ENCODE assay signal across 1 cellular context in the genomic region with DNA sequence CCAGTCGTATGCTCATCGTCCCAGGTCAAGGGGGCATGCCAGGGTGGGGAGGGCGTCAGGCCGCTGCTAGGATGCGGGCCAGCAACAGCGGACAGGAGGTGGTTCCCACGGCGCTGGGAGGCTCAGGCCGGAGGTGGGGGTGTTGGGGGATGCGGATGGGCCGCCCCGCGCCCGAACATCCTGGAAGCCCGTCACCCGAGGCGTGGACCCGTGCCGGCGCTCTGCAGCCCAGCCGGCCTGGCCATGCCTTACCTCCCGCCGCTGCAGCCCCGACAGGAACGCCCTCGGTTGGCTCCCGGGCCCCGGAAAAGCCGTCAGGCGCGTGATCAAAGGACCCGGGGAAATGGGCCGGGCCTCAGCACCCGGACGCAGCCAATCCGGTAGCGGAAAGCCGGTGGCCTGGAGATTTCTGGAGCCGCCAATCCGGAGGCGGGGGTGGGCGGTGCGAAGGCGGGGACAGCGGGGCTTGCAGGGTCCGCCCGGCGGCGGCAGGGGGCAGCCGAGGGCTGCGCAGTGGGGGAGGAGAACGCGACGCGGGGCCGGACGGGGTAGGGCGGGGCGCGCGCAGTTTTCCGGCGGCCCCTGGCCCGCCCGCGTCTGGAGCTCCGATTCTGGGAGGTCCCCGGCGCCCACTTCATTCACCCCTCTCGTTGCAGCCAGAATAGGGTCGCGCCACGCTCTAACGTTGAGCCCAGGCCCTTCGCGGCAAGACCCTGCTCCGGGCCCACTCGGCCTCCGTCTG.
TF ChIP-seq lines count a peak whose summit lies in the region.

SMIM29 (minus strand) TSS at position 280 of the 742 bp plus-strand sequence. CDS start 1,215 bp downstream, outside the sequence.

TF ChIP-seq in GM12878, 131 proteins besides CTCF, POLR2A, EP300 and RAD21 (continued from another document and continues in another):
- TF ChIP-seq, protein P1, sequence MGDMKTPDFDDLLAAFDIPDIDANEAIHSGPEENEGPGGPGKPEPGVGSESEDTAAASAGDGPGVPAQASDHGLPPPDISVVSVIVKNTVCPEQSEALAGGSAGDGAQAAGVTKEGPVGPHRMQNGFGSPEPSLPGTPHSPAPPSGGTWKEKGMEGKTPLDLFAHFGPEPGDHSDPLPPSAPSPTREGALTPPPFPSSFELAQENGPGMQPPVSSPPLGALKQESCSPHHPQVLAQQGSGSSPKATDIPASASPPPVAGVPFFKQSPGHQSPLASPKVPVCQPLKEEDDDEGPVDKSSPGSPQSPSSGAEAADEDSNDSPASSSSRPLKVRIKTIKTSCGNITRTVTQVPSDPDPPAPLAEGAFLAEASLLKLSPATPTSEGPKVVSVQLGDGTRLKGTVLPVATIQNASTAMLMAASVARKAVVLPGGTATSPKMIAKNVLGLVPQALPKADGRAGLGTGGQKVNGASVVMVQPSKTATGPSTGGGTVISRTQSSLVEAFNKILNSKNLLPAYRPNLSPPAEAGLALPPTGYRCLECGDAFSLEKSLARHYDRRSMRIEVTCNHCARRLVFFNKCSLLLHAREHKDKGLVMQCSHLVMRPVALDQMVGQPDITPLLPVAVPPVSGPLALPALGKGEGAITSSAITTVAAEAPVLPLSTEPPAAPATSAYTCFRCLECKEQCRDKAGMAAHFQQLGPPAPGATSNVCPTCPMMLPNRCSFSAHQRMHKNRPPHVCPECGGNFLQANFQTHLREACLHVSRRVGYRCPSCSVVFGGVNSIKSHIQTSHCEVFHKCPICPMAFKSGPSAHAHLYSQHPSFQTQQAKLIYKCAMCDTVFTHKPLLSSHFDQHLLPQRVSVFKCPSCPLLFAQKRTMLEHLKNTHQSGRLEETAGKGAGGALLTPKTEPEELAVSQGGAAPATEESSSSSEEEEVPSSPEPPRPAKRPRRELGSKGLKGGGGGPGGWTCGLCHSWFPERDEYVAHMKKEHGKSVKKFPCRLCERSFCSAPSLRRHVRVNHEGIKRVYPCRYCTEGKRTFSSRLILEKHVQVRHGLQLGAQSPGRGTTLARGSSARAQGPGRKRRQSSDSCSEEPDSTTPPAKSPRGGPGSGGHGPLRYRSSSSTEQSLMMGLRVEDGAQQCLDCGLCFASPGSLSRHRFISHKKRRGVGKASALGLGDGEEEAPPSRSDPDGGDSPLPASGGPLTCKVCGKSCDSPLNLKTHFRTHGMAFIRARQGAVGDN (IDR thresholded peaks at IDR 0.05) = 0 out of 2 replicates have a peak, but pooled peaks have one; percentile 29
- TF ChIP-seq ZNF274 (IDR thresholded peaks at IDR 0.05; ENCODE audit: insufficient read depth, insufficient read length) (no peak), YBX1 (IDR thresholded peaks at IDR 0.05) (no peak), USF1 (IDR thresholded peaks at IDR 0.05; ENCODE audit: borderline replicate concordance, extremely low read length, insufficient read depth, low read depth, low read length) (peak; percentile 60), CHD1 (IDR thresholded peaks at IDR 0.05; ENCODE audit: low read depth, low read length) (no peak), KAT2A (conservative IDR thresholded peaks at IDR 0.05; ENCODE audit: control insufficient read depth, low read depth, low read length) (no peak), RELA (IDR thresholded peaks at IDR 0.05; ENCODE audit: borderline replicate concordance, partially characterized antibody) (no peak), SIN3A (IDR thresholded peaks at IDR 0.05; ENCODE audit: low read depth, low read length) (peak; percentile 80), MYC (IDR thresholded peaks at IDR 0.05; ENCODE audit: insufficient read depth, insufficient read length, insufficient replicate concordance, low read length, severe bottlenecking) (no peak), SUPT20H (IDR thresholded peaks at IDR 0.05; ENCODE audit: borderline replicate concordance, control insufficient read depth, low read depth, low read length) (no peak), PKNOX1 (IDR thresholded peaks at IDR 0.05) (peak; percentile 77), ZNF384 (IDR thresholded peaks at IDR 0.05; ENCODE audit: borderline replicate concordance, low read depth, low read length) (no peak), NRF1 (conservative IDR thresholded peaks at IDR 0.05; ENCODE audit: low read depth, low read length) (no peak), NFXL1 (IDR thresholded peaks at IDR 0.05; ENCODE audit: borderline replicate concordance) (no peak), PML (IDR thresholded peaks at IDR 0.05; ENCODE audit: low read length) (no peak), TAF1 (IDR thresholded peaks at IDR 0.05; ENCODE audit: borderline replicate concordance, low read depth, low read length) (no peak), IRF3 (IDR thresholded peaks at IDR 0.05) (no peak), POU2F2 (IDR thresholded peaks at IDR 0.05; ENCODE audit: borderline replicate concordance, low read depth, low read length) (0 out of 3 replicates have a peak, but pooled peaks have one; percentile 17), E2F4 (IDR thresholded peaks at IDR 0.05; ENCODE audit: low read depth, low read length) (peak; percentile 45; the same call in 1 of the 2 replicates)
- TF ChIP-seq, protein P2, sequence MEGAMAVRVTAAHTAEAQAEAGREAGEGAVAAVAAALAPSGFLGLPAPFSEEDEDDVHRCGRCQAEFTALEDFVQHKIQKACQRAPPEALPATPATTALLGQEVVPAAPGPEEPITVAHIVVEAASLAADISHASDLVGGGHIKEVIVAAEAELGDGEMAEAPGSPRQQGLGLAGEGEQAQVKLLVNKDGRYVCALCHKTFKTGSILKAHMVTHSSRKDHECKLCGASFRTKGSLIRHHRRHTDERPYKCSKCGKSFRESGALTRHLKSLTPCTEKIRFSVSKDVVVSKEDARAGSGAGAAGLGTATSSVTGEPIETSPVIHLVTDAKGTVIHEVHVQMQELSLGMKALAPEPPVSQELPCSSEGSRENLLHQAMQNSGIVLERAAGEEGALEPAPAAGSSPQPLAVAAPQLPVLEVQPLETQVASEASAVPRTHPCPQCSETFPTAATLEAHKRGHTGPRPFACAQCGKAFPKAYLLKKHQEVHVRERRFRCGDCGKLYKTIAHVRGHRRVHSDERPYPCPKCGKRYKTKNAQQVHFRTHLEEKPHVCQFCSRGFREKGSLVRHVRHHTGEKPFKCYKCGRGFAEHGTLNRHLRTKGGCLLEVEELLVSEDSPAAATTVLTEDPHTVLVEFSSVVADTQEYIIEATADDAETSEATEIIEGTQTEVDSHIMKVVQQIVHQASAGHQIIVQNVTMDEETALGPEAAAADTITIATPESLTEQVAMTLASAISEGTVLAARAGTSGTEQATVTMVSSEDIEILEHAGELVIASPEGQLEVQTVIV (IDR thresholded peaks at IDR 0.05; ENCODE audit: borderline replicate concordance, partially characterized antibody) = peak; percentile 17
- TF ChIP-seq, protein P3, sequence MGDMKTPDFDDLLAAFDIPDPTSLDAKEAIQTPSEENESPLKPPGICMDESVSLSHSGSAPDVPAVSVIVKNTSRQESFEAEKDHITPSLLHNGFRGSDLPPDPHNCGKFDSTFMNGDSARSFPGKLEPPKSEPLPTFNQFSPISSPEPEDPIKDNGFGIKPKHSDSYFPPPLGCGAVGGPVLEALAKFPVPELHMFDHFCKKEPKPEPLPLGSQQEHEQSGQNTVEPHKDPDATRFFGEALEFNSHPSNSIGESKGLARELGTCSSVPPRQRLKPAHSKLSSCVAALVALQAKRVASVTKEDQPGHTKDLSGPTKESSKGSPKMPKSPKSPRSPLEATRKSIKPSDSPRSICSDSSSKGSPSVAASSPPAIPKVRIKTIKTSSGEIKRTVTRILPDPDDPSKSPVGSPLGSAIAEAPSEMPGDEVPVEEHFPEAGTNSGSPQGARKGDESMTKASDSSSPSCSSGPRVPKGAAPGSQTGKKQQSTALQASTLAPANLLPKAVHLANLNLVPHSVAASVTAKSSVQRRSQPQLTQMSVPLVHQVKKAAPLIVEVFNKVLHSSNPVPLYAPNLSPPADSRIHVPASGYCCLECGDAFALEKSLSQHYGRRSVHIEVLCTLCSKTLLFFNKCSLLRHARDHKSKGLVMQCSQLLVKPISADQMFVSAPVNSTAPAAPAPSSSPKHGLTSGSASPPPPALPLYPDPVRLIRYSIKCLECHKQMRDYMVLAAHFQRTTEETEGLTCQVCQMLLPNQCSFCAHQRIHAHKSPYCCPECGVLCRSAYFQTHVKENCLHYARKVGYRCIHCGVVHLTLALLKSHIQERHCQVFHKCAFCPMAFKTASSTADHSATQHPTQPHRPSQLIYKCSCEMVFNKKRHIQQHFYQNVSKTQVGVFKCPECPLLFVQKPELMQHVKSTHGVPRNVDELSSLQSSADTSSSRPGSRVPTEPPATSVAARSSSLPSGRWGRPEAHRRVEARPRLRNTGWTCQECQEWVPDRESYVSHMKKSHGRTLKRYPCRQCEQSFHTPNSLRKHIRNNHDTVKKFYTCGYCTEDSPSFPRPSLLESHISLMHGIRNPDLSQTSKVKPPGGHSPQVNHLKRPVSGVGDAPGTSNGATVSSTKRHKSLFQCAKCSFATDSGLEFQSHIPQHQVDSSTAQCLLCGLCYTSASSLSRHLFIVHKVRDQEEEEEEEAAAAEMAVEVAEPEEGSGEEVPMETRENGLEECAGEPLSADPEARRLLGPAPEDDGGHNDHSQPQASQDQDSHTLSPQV (IDR thresholded peaks at IDR 0.05) = peak; percentile 73; the same call in 1 of the 2 replicates
- TF ChIP-seq, protein P4, sequence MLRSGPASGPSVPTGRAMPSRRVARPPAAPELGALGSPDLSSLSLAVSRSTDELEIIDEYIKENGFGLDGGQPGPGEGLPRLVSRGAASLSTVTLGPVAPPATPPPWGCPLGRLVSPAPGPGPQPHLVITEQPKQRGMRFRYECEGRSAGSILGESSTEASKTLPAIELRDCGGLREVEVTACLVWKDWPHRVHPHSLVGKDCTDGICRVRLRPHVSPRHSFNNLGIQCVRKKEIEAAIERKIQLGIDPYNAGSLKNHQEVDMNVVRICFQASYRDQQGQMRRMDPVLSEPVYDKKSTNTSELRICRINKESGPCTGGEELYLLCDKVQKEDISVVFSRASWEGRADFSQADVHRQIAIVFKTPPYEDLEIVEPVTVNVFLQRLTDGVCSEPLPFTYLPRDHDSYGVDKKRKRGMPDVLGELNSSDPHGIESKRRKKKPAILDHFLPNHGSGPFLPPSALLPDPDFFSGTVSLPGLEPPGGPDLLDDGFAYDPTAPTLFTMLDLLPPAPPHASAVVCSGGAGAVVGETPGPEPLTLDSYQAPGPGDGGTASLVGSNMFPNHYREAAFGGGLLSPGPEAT (IDR thresholded peaks at IDR 0.05; ENCODE audit: low read depth) = no peak; the same call in 1 of the 2 replicates
- TF ChIP-seq, protein P5, sequence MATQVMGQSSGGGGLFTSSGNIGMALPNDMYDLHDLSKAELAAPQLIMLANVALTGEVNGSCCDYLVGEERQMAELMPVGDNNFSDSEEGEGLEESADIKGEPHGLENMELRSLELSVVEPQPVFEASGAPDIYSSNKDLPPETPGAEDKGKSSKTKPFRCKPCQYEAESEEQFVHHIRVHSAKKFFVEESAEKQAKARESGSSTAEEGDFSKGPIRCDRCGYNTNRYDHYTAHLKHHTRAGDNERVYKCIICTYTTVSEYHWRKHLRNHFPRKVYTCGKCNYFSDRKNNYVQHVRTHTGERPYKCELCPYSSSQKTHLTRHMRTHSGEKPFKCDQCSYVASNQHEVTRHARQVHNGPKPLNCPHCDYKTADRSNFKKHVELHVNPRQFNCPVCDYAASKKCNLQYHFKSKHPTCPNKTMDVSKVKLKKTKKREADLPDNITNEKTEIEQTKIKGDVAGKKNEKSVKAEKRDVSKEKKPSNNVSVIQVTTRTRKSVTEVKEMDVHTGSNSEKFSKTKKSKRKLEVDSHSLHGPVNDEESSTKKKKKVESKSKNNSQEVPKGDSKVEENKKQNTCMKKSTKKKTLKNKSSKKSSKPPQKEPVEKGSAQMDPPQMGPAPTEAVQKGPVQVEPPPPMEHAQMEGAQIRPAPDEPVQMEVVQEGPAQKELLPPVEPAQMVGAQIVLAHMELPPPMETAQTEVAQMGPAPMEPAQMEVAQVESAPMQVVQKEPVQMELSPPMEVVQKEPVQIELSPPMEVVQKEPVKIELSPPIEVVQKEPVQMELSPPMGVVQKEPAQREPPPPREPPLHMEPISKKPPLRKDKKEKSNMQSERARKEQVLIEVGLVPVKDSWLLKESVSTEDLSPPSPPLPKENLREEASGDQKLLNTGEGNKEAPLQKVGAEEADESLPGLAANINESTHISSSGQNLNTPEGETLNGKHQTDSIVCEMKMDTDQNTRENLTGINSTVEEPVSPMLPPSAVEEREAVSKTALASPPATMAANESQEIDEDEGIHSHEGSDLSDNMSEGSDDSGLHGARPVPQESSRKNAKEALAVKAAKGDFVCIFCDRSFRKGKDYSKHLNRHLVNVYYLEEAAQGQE (IDR thresholded peaks at IDR 0.05; ENCODE audit: low read depth, low read length) = no peak
